ENCODE assay signal across 22 cellular contexts in genomic region chr7:15490261-15490660, GRCh38.
DNase-seq lines count a peak whose midpoint lies in the region; ATAC-seq and TF ChIP-seq lines count a peak whose summit lies in the region.
"Had no signal": no experiment of that assay in that cellular context is flagged by ENCODE, and none has a peak within 500 bp of the region (broad histone marks: within the 10 kb centered on the region; RNA-seq: fewer than 3 reads in every experiment).

No MANE protein-coding gene starts in this region.

- H3K79me2 ChIP-seq in HCT116 (ENCODE audit: insufficient read depth, low read length) (no peaks in the 10 kb centered on the region), MM.1S (ENCODE audit: low read length) (no peaks in the 10 kb centered on the region)

- H2AK5ac ChIP-seq in mesenchymal stem cell (ENCODE audit: low read length, severe bottlenecking): no peak overlapping the region

- no peak overlapping the region for H2BK120ac ChIP-seq in mesenchymal stem cell (ENCODE audit: low read depth, low read length)

- TF ChIP-seq RAD21 in HCT116 (IDR thresholded peaks at IDR 0.05; ENCODE audit: low read depth): no peak

- H3K9ac ChIP-seq in HCT116 (ENCODE audit: low read length) (no peak overlapping the region), mesenchymal stem cell (ENCODE audit: low read length) (peak overlapping the region; percentile 69), MM.1S (ENCODE audit: low read length) (no peak overlapping the region)
- H3K9ac ChIP-seq: BLaER1 treated with 17β-estradiol and CSF1 and Interleukin-3, amounts not matched to agents 10 nM and 100 nM had no signal

- H2AFZ ChIP-seq in HCT116 (ENCODE audit: low read depth, low read length, poor library complexity, severe bottlenecking): peak overlapping the region; percentile 17
- no peak overlapping the region for H2AFZ ChIP-seq in mesenchymal stem cell (ENCODE audit: low read depth, low read length)
- no peak overlapping the region for H2AFZ ChIP-seq in MM.1S (ENCODE audit: low read length)

- no peak for TF ChIP-seq CTCF in HCT116 (IDR thresholded peaks at IDR 0.05 in 2 of 3, conservative IDR thresholded peaks at IDR 0.05 in 1 of 3; ENCODE audit: borderline replicate concordance in 1 of 3, insufficient read depth in 1 of 3, low read depth in 2 of 3, low read length in 2 of 3)
- TF ChIP-seq CTCF in MM.1S (IDR thresholded peaks at IDR 0.05; ENCODE audit: low read length): no peak

- CTCF ChIA-PET in HCT116 (lab: Charles Lee): no interaction called here

- BruUV-seq in HCT116 (replicated peaks; lab: Mats Ljungman, UMichigan): no TSS peak

- H3K4me1 ChIP-seq in HCT116 (ENCODE audit: control insufficient read depth in 1 of 2, insufficient read depth in 2 of 2, low read length in 2 of 2) (no peaks in the 10 kb centered on the region), mesenchymal stem cell (ENCODE audit: control insufficient read depth, insufficient read depth, low read depth, low read length) (no peaks in the 10 kb centered on the region), MM.1S (ENCODE audit: low read length) (no peaks in the 10 kb centered on the region)
- H3K4me1 ChIP-seq: A549, BE2C, HAP-1 had no signal

- in situ Hi-C loops in SK-MEL-5 (cut with HindIII; ENCODE audit: low pct_unique_long_range_greater_than_20kb, low sequenced_read_pairs): no loop called here

- WGBS in mesenchymal stem cell: no CpG with 5 or more reads among the region's 1 CpG

- H3K9me3 ChIP-seq in HCT116 (ENCODE audit: control insufficient read depth in 1 of 2, insufficient read depth in 1 of 2, low read depth in 1 of 2, low read length in 2 of 2): no peaks in the 10 kb centered on the region
- H3K9me3 ChIP-seq in mesenchymal stem cell (ENCODE audit: control insufficient read depth, low read length): no peaks in the 10 kb centered on the region
- H3K9me3 ChIP-seq in MM.1S (replicated peaks; ENCODE audit: insufficient read depth, low read length): no peaks in the 10 kb centered on the region
- H3K9me3 ChIP-seq: A549; BE2C; BLaER1 treated with 17β-estradiol and CSF1 and Interleukin-3, amounts not matched to agents 10 nM and 100 nM; HAP-1 had no signal

- H3K18ac ChIP-seq in mesenchymal stem cell (ENCODE audit: low read depth in 1 of 2, low read length in 2 of 2): no peak overlapping the region

- no peaks in the 10 kb centered on the region for H3K36me3 ChIP-seq in HCT116 (ENCODE audit: control insufficient read depth in 1 of 2, insufficient read depth in 2 of 2, low read length in 2 of 2)
- H3K36me3 ChIP-seq in mesenchymal stem cell (ENCODE audit: control insufficient read depth in 1 of 2, insufficient read depth in 2 of 2, low read depth in 1 of 2, low read length in 2 of 2): no peaks in the 10 kb centered on the region
- no peaks in the 10 kb centered on the region for H3K36me3 ChIP-seq in MM.1S (replicated peaks; ENCODE audit: insufficient read depth, low read length)
- H3K36me3 ChIP-seq: BE2C; BLaER1 treated with 17β-estradiol and CSF1 and Interleukin-3, amounts not matched to agents 10 nM and 100 nM; HAP-1 had no signal

- H3K14ac ChIP-seq in mesenchymal stem cell (ENCODE audit: low read length in 2 of 2): no peak overlapping the region

- RAD21 ChIA-PET in HCT116 (lab: Charles Lee; ENCODE audit: low non-redundant PET in 1 of 2, low total read pairs in 2 of 2, uncharacterized antibody in 2 of 2, unreplicated experiment in 2 of 2): no interaction called here

- H3K79me1 ChIP-seq in mesenchymal stem cell (replicated peaks; ENCODE audit: low read length, poor library complexity, severe bottlenecking): no peaks in the 10 kb centered on the region

- no peak overlapping the region for H4K91ac ChIP-seq in mesenchymal stem cell (ENCODE audit: low read length)

- ATAC-seq in HCT116 (no peak), sciatic nerve (peak; percentile 47)
- ATAC-seq: A549 had no signal

- no peak overlapping the region for H3K4ac ChIP-seq in mesenchymal stem cell (ENCODE audit: low read depth in 1 of 2, low read length in 2 of 2)

- intact Hi-C loops in HCT116 (cut with micrococcal nuclease) (loop anchor here (2.0 kb wide), 1 partner anchor 59 kb away; no protein-coding TSS in a partner anchor), sciatic nerve (cut with DNase I) (no loop called here)

- H3F3A ChIP-seq in MM.1S (ENCODE audit: insufficient read depth, low read length): no peaks in the 10 kb centered on the region

- H4K20me1 ChIP-seq in HCT116 (ENCODE audit: insufficient read depth): no peaks in the 10 kb centered on the region
- no peaks in the 10 kb centered on the region for H4K20me1 ChIP-seq in MM.1S (ENCODE audit: insufficient read depth, low read length)
- H4K20me1 ChIP-seq: BLaER1 treated with 17β-estradiol and CSF1 and Interleukin-3, amounts not matched to agents 10 nM and 100 nM had no signal

- H3K9me2 ChIP-seq in HCT116 (ENCODE audit: insufficient read depth): no peaks in the 10 kb centered on the region
- H3K9me2 ChIP-seq in MM.1S (replicated peaks; ENCODE audit: insufficient read depth, low read length): no peaks in the 10 kb centered on the region

- H3K23ac ChIP-seq in mesenchymal stem cell (ENCODE audit: low read length in 2 of 2): no peak overlapping the region

- TF ChIP-seq POLR2A in HCT116 (IDR thresholded peaks at IDR 0.05; ENCODE audit: borderline replicate concordance, extremely low read depth, insufficient read depth, insufficient read length): no peak

- H3K4me2 ChIP-seq in HCT116 (ENCODE audit: low read length): no peak overlapping the region
- H3K4me2 ChIP-seq in mesenchymal stem cell (ENCODE audit: low read length, poor library complexity, severe bottlenecking): no peak overlapping the region
- no peak overlapping the region for H3K4me2 ChIP-seq in MM.1S (ENCODE audit: low read depth, low read length)
- H3K4me2 ChIP-seq: A549; BLaER1 treated with 17β-estradiol and CSF1 and Interleukin-3, amounts not matched to agents 10 nM and 100 nM had no signal

- no peak overlapping the region for H3K27ac ChIP-seq in HCT116 (ENCODE audit: low read depth, low read length)
- no peak overlapping the region for H3K27ac ChIP-seq in mesenchymal stem cell (ENCODE audit: low read length, poor library complexity, severe bottlenecking)
- H3K27ac ChIP-seq in MM.1S (ENCODE audit: low read length): no peak overlapping the region
- H3K27ac ChIP-seq: A549; BLaER1 treated with 17β-estradiol and CSF1 and Interleukin-3, amounts not matched to agents 10 nM and 100 nM had no signal

- no peak overlapping the region for H3K4me3 ChIP-seq in HCT116 (replicated peaks in 1 of 2; ENCODE audit: low read depth in 1 of 2, low read length in 2 of 2)
- H3K4me3 ChIP-seq in mesenchymal stem cell (ENCODE audit: insufficient read depth in 1 of 2, low read depth in 1 of 2, low read length in 2 of 2): no peak overlapping the region
- no peak overlapping the region for H3K4me3 ChIP-seq in MM.1S (ENCODE audit: low read length)
- H3K4me3 ChIP-seq: A549; BLaER1 treated with 17β-estradiol and CSF1 and Interleukin-3, amounts not matched to agents 10 nM and 100 nM; HAP-1 had no signal

- POLR2A ChIA-PET in HCT116 (lab: Charles Lee): no interaction called here

- H4K8ac ChIP-seq in mesenchymal stem cell (ENCODE audit: low read length): no peak overlapping the region

- H2BK15ac ChIP-seq in mesenchymal stem cell (ENCODE audit: low read depth, poor library complexity, severe bottlenecking): no peak overlapping the region

- no peak overlapping the region for H2BK12ac ChIP-seq in mesenchymal stem cell (ENCODE audit: low read length in 2 of 2)

- H3K27me3 ChIP-seq in HCT116 (ENCODE audit: insufficient read depth, low read length) (no peaks in the 10 kb centered on the region), mesenchymal stem cell (ENCODE audit: control insufficient read depth in 1 of 2, insufficient read depth in 1 of 2, low read length in 2 of 2) (no peaks in the 10 kb centered on the region), MM.1S (replicated peaks; ENCODE audit: insufficient read depth, low read length) (no peaks in the 10 kb centered on the region)
- H3K27me3 ChIP-seq: BE2C; BLaER1 treated with 17β-estradiol and CSF1 and Interleukin-3, amounts not matched to agents 10 nM and 100 nM had no signal

- no peak overlapping the region for H2BK5ac ChIP-seq in mesenchymal stem cell (ENCODE audit: low read depth, low read length, poor library complexity, severe bottlenecking)

- DNase-seq in HCT116 (ENCODE audit: low read depth, low spot score) (no peak), SK-MEL-5 (ENCODE audit: low read depth, low spot score) (peak; percentile 56), mesenchymal stem cell (no peak), sciatic nerve (ENCODE audit: low spot score) (no peak), NCI-H526 treated with DMSO at 0.1 percent for 48 hours (lab: John Stamatoyannopoulos, UW) (no peak), MM.1S (no peak)
- DNase-seq in central memory CD4-positive, alpha-beta T cell: no peak
- DNase-seq: 8988T; ACHN; AML-193; BE2C; Calu3; CD4-positive, alpha-beta T cell; CD8-positive, alpha-beta memory T cell; COR-L47; DMS53; DMS79 treated with DMSO at 0.1 percent for 48 hours; GF-D8; GOT3 had no signal

TF ChIP-seq in HCT116, 20 proteins besides CTCF, POLR2A, EP300 and RAD21 (continues in another document):
- no peak for TF ChIP-seq REST (IDR thresholded peaks at IDR 0.05; ENCODE audit: low read depth)
- TF ChIP-seq CEBPB (IDR thresholded peaks at IDR 0.05; ENCODE audit: low read depth): no peak
- TF ChIP-seq ELF1 (IDR thresholded peaks at IDR 0.05; ENCODE audit: borderline replicate concordance, low read depth): no peak
- no peak for TF ChIP-seq EGR1 (IDR thresholded peaks at IDR 0.05; ENCODE audit: low read depth)
